8 cellular contexts compared by ENCODE assay signal in genomic region chr7:143765672-143766071, GRCh38. TPM values are rescaled to one million over a fixed set of nuclear protein-coding genes. Genes with fewer than 3 reads are reported as not detected.
A peak's percentile ranks its signal among the peaks of the same experiment; 100 is the strongest.
DNase-seq lines count a peak whose midpoint lies in the region; ATAC-seq, FAIRE-seq and TF ChIP-seq lines count a peak whose summit lies in the region.
"Not testable (repeated sequence)": the region's sequence is repeated elsewhere in the genome, so short reads cannot be mapped to it uniquely, and the experiment has no call there.

No MANE protein-coding gene starts in this region.

- H3K36me3 ChIP-seq in CD8-positive, alpha-beta T cell (ENCODE audit: insufficient read depth, low read length); RWPE2 (ENCODE audit: low read depth); lower lobe of right lung; upper lobe of right lung: not testable (repeated sequence)

- not testable (repeated sequence) for H3K9me3 ChIP-seq in CD8-positive, alpha-beta T cell (ENCODE audit: low read length); RWPE2 (ENCODE audit: severe bottlenecking); lower lobe of right lung; upper lobe of right lung

- not testable (repeated sequence) for H3K9me3 Mint-ChIP-seq in CD8-positive, alpha-beta T cell; activated naive CD8-positive, alpha-beta T cell treated with anti-CD3 and anti-CD28 coated beads, Interleukin-2, amount 50 U/mL, for 24 hours

- H3K4me3 ChIP-seq in CD8-positive, alpha-beta T cell (ENCODE audit: low read depth, low read length); RWPE2 (ENCODE audit: severe bottlenecking); lower lobe of right lung; upper lobe of right lung: not testable (repeated sequence)

- not testable (repeated sequence) for H3K4me1 Mint-ChIP-seq in CD8-positive, alpha-beta T cell (ENCODE audit: low read depth); activated naive CD8-positive, alpha-beta T cell treated with anti-CD3 and anti-CD28 coated beads, Interleukin-2, amount 50 U/mL, for 24 hours

- CTCF ChIA-PET in CD8-positive, alpha-beta T cell (lab: Charles Lee): not testable (repeated sequence)

- H3K27me3 Mint-ChIP-seq in CD8-positive, alpha-beta T cell (ENCODE audit: low read depth); activated naive CD8-positive, alpha-beta T cell treated with anti-CD3 and anti-CD28 coated beads, Interleukin-2, amount 50 U/mL, for 24 hours: not testable (repeated sequence)

- H3K27me3 ChIP-seq in CD8-positive, alpha-beta T cell (ENCODE audit: insufficient read depth, low read length); RWPE2 (ENCODE audit: insufficient read depth, poor library complexity, severe bottlenecking); lower lobe of right lung (ENCODE audit: low read depth); upper lobe of right lung: not testable (repeated sequence)

- peak; percentile 89 for FAIRE-seq in endometrium (lab: Jason Lieb, UNC)

- not testable (repeated sequence) for H3K27ac ChIP-seq in CD8-positive, alpha-beta T cell (ENCODE audit: low read depth, low read length); RWPE2 (ENCODE audit: poor library complexity, severe bottlenecking); lower lobe of right lung; upper lobe of right lung

- not testable (repeated sequence) for H3K36me3 Mint-ChIP-seq in CD8-positive, alpha-beta T cell; activated naive CD8-positive, alpha-beta T cell treated with anti-CD3 and anti-CD28 coated beads, Interleukin-2, amount 50 U/mL, for 24 hours (ENCODE audit: low read depth)

- DNase-seq in CD8-positive, alpha-beta T cell; RWPE2 (ENCODE audit: low spot score); activated naive CD8-positive, alpha-beta T cell treated with anti-CD3 and anti-CD28 coated beads, Interleukin-2, amount 50 U/mL, for 24 hours; left cardiac atrium; lower lobe of right lung; upper lobe of right lung: not testable (repeated sequence)

- POLR2A ChIA-PET in CD8-positive, alpha-beta T cell (lab: Charles Lee): not testable (repeated sequence)

- H3K4me3 Mint-ChIP-seq in CD8-positive, alpha-beta T cell; activated naive CD8-positive, alpha-beta T cell treated with anti-CD3 and anti-CD28 coated beads, Interleukin-2, amount 50 U/mL, for 24 hours: not testable (repeated sequence)

- ATAC-seq in CD8-positive, alpha-beta T cell: peak; percentile 62
- ATAC-seq in GM21576 (IDR thresholded peaks at IDR 0.05; ENCODE audit: unreplicated experiment): peak; percentile 48
- peak; percentile 79 for ATAC-seq in RWPE2 (ENCODE audit: low read depth)
- ATAC-seq in activated naive CD8-positive, alpha-beta T cell treated with anti-CD3 and anti-CD28 coated beads, Interleukin-2, amount 50 U/mL, for 24 hours: peak; percentile 49
- peak; percentile 83 to 87 for ATAC-seq in left cardiac atrium
- ATAC-seq in lower lobe of right lung: peak; percentile 59 to 63
- ATAC-seq in upper lobe of right lung: peak; percentile 64

- not testable (repeated sequence) for H3K27ac Mint-ChIP-seq in CD8-positive, alpha-beta T cell; activated naive CD8-positive, alpha-beta T cell treated with anti-CD3 and anti-CD28 coated beads, Interleukin-2, amount 50 U/mL, for 24 hours

- intact Hi-C loops in CD8-positive, alpha-beta T cell (cut with DNase I, micrococcal nuclease); left cardiac atrium (cut with DNase I); lower lobe of right lung (cut with DNase I); upper lobe of right lung (cut with DNase I): not testable (repeated sequence)

- not testable (repeated sequence) for H3K4me1 ChIP-seq in CD8-positive, alpha-beta T cell (ENCODE audit: insufficient read depth, low read length); RWPE2 (ENCODE audit: insufficient read depth, poor library complexity, severe bottlenecking); lower lobe of right lung; upper lobe of right lung

- TF ChIP-seq CTCF in CD8-positive, alpha-beta T cell (IDR thresholded peaks at IDR 0.05); RWPE2 (IDR thresholded peaks at IDR 0.05; ENCODE audit: poor library complexity, severe bottlenecking); lower lobe of right lung (IDR thresholded peaks at IDR 0.05); upper lobe of right lung (IDR thresholded peaks at IDR 0.05): not testable (repeated sequence)

RNA-seq across cellular contexts. Expression of gene CTAGE6, which starts 8.2 kb away (rescaled TPM):
- under 1 TPM in 1 of 2 experiments, not detected in 1; 0.33 TPM for total RNA-seq in CD8-positive, alpha-beta T cell
- total RNA-seq in left cardiac atrium (under 1 TPM; 0.12 to 0.21 TPM), lower lobe of right lung (0.44 TPM), upper lobe of right lung (0.52 TPM)
